Comparison of ENCODE assay signal across 1 cellular context in the genomic region with DNA sequence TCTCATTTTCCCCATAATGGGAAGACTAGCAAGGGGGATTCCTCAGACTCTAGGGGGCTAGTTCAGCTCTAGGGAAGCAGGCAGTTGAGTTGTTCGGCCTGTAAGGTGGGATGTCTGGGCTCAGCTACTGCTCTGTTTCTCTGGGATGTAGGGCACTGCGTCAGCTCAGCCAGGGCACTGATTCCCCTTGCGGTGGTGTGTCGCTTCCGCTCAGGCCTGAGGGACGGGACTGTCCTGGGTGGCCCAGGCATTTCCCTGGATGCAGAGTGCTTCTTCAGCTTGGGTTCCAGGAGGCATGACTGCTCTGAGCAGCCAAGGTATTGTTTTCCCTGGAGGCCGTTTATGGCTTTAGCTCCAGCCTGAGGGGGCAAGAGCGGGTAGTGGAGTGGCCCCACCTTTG. TPM values are rescaled to one million over a fixed set of nuclear protein-coding genes. Genes with fewer than 3 reads are reported as not detected.
"Had no signal": no experiment of that assay in that cellular context is flagged by ENCODE, and none has a peak within 500 bp of the region (broad histone marks: within the 10 kb centered on the region; RNA-seq: fewer than 3 reads in every experiment).

No MANE protein-coding gene starts in this region.

RNA-seq across cellular contexts. Expression of a gene that starts 38.8 kb away (rescaled TPM):
- total RNA-seq: HT-29 had no signal
